In genomic region chr1:247118946-247119446, GRCh38 we compare ENCODE assay signal across 8 cellular contexts. TPM values are rescaled to one million over a fixed set of nuclear protein-coding genes. Genes with fewer than 3 reads are reported as not detected.
DNase-seq lines count a peak whose midpoint lies in the region; ATAC-seq and TF ChIP-seq lines count a peak whose summit lies in the region.

No MANE protein-coding gene starts in this region.

- ATAC-seq in sciatic nerve (peak; percentile 34), GM21390 (IDR thresholded peaks at IDR 0.05; ENCODE audit: unreplicated experiment) (no peak), HG02571 (IDR thresholded peaks at IDR 0.05; ENCODE audit: unreplicated experiment) (no peak)

- no peak for TF ChIP-seq CTCF in lower leg skin (IDR thresholded peaks at IDR 0.05)

- 66 to 80% methylated on average over 6 to 9 of the region's 11 CpGs for WGBS in lower leg skin, 2 donors

- no peaks in the 10 kb centered on the region for H3K4me1 ChIP-seq in adipocyte (ENCODE audit: control insufficient read depth, insufficient read depth, low read length)

- intact Hi-C loops in sciatic nerve (cut with DNase I) (no loop called here), lower leg skin (cut with DNase I; ENCODE audit: low total_unique reads) (no loop called here)

- H3K9ac ChIP-seq in adipocyte (ENCODE audit: low read length), result no peak overlapping the region

- peak; percentile 19 to 38 for DNase-seq in NCI-H446 (lab: John Stamatoyannopoulos, UW)
- DNase-seq in NCI-H446 treated with DMSO at 0.1 percent for 48 hours (lab: John Stamatoyannopoulos, UW), result no peak
- peak; percentile 85 for DNase-seq in NAMALWA (ENCODE audit: low spot score)
- peak; percentile 31 for DNase-seq in adipocyte (ENCODE audit: low read depth)
- DNase-seq in sciatic nerve (ENCODE audit: low spot score), result no peak
- no peak for DNase-seq in lower leg skin (ENCODE audit: low spot score in 2 of 2)

- H3K27me3 ChIP-seq in adipocyte (replicated peaks; ENCODE audit: control insufficient read depth, insufficient read depth, low read length), result no peaks in the 10 kb centered on the region

- H3K9me3 ChIP-seq in adipocyte (ENCODE audit: control insufficient read depth, low read length), result no peaks in the 10 kb centered on the region

- no peak for TF ChIP-seq POLR2A in lower leg skin (IDR thresholded peaks at IDR 0.05)

- no peak overlapping the region for H3K4me3 ChIP-seq in adipocyte (ENCODE audit: low read length)
- H3K4me3 ChIP-seq in lower leg skin (ENCODE audit: low read depth, poor library complexity, severe bottlenecking), result no peak overlapping the region

- no peaks in the 10 kb centered on the region for H3K36me3 ChIP-seq in adipocyte (ENCODE audit: control insufficient read depth, insufficient read depth, low read length, severe bottlenecking)

RNA-seq across cellular contexts. Expression of gene ZNF669, which starts 14.8 kb away (rescaled TPM):
- total RNA-seq in sciatic nerve (6.7 TPM), lower leg skin (1 to 10 TPM; 5.4 to 8.7 (median 7.0) TPM)

RNA-seq across cellular contexts. Expression of gene ZNF670, which starts 40.4 kb away (rescaled TPM):
- total RNA-seq in sciatic nerve (3.2 TPM), lower leg skin (1 to 10 TPM; 2.0 to 3.8 (median 2.4) TPM)

RNA-seq across cellular contexts. Expression of gene ZNF124, which starts 52.8 kb away (rescaled TPM):
- total RNA-seq in sciatic nerve (29.6 TPM), lower leg skin (10 to 100 TPM; 11.0 to 16.9 (median 14.5) TPM)

Comparison
In these comparisons a context has a peak if more than half of its experiments do, and no peak if none do; other contexts are left out.
1. DNase-seq: peak in NCI-H446 (2 of 2), NAMALWA (single experiment) and adipocyte (single experiment); none in NCI-H446 treated with DMSO at 0.1 percent for 48 hours (single experiment), sciatic nerve (single experiment) and lower leg skin (0 of 2).